ENCODE assay signal across 14 cellular contexts in genomic region chr1:118979754-118980270, GRCh38. TPM values are rescaled to one million over a fixed set of nuclear protein-coding genes. Genes with fewer than 3 reads are reported as not detected.
DNase-seq lines count a peak whose midpoint lies in the region; ATAC-seq and TF ChIP-seq lines count a peak whose summit lies in the region.
"Had no signal": no experiment of that assay in that cellular context is flagged by ENCODE, and none has a peak within 500 bp of the region (broad histone marks: within the 10 kb centered on the region; RNA-seq: fewer than 3 reads in every experiment).

No MANE protein-coding gene starts in this region.

- ATAC-seq in HG03175 (IDR thresholded peaks at IDR 0.05; ENCODE audit: unreplicated experiment), result peak; percentile 39
- ATAC-seq in GM19035 (IDR thresholded peaks at IDR 0.05; ENCODE audit: unreplicated experiment), result no peak
- ATAC-seq: left lung had no signal

- intact Hi-C loops in ascending aorta (cut with DNase I), result no loop called here

- H3K36me3 ChIP-seq in ascending aorta, result no peaks in the 10 kb centered on the region
- H3K36me3 ChIP-seq in iPS DF 6.9 (ENCODE audit: control insufficient read depth, insufficient read depth, low read length), result no peaks in the 10 kb centered on the region
- H3K36me3 ChIP-seq: left lung, pancreas had no signal

- peak overlapping the region; percentile 39 to 49 for H3K4me3 ChIP-seq in ascending aorta
- H3K4me3 ChIP-seq in iPS DF 6.9 (ENCODE audit: low read length), result peak overlapping the region; percentile 24; the same call in 1 of the 2 replicates
- peak overlapping the region in 4 of 7 experiments; percentile 3 to 21 (median 10) for H3K4me3 ChIP-seq in skin epidermis
- H3K4me3 ChIP-seq: left lung had no signal

- H3K27ac ChIP-seq in ascending aorta (no peak overlapping the region), iPS DF 6.9 (ENCODE audit: low read length) (no peak overlapping the region), skin epidermis (peak overlapping the region in 18 of 21 experiments; percentile 15 to 87 (median 68))
- H3K27ac ChIP-seq: left lung, pancreas had no signal

- H3K27me3 ChIP-seq in ascending aorta, result peaks cover 6% of the 10 kb centered on the region
- peaks cover 64% of the 10 kb centered on the region for H3K27me3 ChIP-seq in iPS DF 6.9 (ENCODE audit: control insufficient read depth, insufficient read depth, low read length)

- H3K9me3 ChIP-seq in ascending aorta (no peaks in the 10 kb centered on the region), iPS DF 6.9 (ENCODE audit: control insufficient read depth, insufficient read depth, low read length) (no peaks in the 10 kb centered on the region)
- H3K9me3 ChIP-seq: left lung, pancreas had no signal

- WGBS in iPS DF 6.9 (ENCODE audit: insufficient coverage, insufficient read length), result no CpG with 5 or more reads among the region's 51 CpGs

- TF ChIP-seq CTCF in ascending aorta (IDR thresholded peaks at IDR 0.05), result no peak

- DNase-seq in ascending aorta (ENCODE audit: low spot score in 2 of 2) (no peak), iPS DF 6.9 (ENCODE audit: low read depth, low spot score) (no peak), kidney glomerular epithelial cell (lab: John Stamatoyannopoulos, UW) (no peak), NCI-H526 (lab: John Stamatoyannopoulos, UW) (no peak)
- DNase-seq: activated CD4-positive, CD25-positive, alpha-beta regulatory T cell; left lung; NCI-H1105 treated with DMSO at 0.1 percent for 48 hours; NCI-H748 treated with DMSO at 0.1 percent for 48 hours; pancreas; stimulated activated CD4-positive, alpha-beta T cell treated with anti-CD3 and anti-CD28 coated beads, Interleukin-2, amount 100 ng/mL, for 24 hours; stimulated activated naive CD4-positive, alpha-beta T cell treated with Interleukin-2 at 50 U/mL for 16 hours had no signal

- H3K4me1 ChIP-seq in ascending aorta (no peaks in the 10 kb centered on the region), iPS DF 6.9 (ENCODE audit: control insufficient read depth, insufficient read depth, low read length) (peaks cover 6% of the 10 kb centered on the region)
- H3K4me1 ChIP-seq: pancreas had no signal

RNA-seq across cellular contexts. Expression of gene TBX15, which starts 8.3 kb away (rescaled TPM):
- 1.8 TPM for total RNA-seq in ascending aorta

Comparison
In these comparisons a context has a peak if more than half of its experiments do, and no peak if none do; other contexts are left out.
1. H3K27ac ChIP-seq: peak in skin epidermis (18 of 21); none in ascending aorta (0 of 2) and iPS DF 6.9 (single experiment).
2. Peak in every context shown above with its lines, with median percentiles within 50 percentile points of each other: H3K4me3 ChIP-seq.